ENCODE assay signal across 37 cellular contexts in the genomic region with DNA sequence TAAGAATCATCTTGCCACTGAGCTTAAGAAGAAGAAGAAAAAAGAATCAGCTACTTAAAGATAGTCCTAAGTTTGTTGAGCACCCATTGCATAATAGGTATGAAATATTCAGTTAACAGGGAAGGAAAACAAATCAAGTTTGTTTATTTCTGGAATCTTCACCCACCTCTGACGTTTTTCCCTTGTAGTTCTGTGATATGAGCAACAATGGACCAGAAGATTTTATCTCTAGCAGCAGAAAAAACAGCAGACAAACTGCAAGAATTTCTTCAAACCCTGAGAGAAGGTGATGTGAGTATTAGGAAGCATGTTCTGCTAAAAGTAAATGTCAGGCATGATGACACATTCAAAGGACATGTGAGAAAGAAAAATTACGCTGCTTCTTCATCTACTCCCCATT. TPM values are rescaled to one million over a fixed set of nuclear protein-coding genes. Genes with fewer than 3 reads are reported as not detected.
"Had no signal": no experiment of that assay in that cellular context is flagged by ENCODE, and none has a peak within 500 bp of the region (broad histone marks: within the 10 kb centered on the region; RNA-seq: fewer than 3 reads in every experiment).

No MANE protein-coding gene starts in this region.

- H3K27ac ChIP-seq: adrenal gland, Peyer's patch, SJSA1, VCaP had no signal

- H3K9ac ChIP-seq: SK-N-SH had no signal

- H3K9me3 ChIP-seq: adrenal gland, Peyer's patch, SJSA1 had no signal

- H3K9me3 Mint-ChIP-seq: activated B cell treated with CpG ODN at 0.5 μM for 24 hours; activated CD8-positive, alpha-beta T cell treated with anti-CD3 and anti-CD28 coated beads for 36 hours; activated naive CD4-positive, alpha-beta T cell treated with anti-CD3 and anti-CD28 coated beads for 36 hours; activated naive CD4-positive, alpha-beta T cell treated with anti-CD3 and anti-CD28 coated beads, Interleukin-2, amount 50 U/mL, for 72 hours; activated T-cell treated with anti-CD3 and anti-CD28 coated beads, Interleukin-2, amount 50 U/mL, for 24 hours; T-helper 1 cell treated with Interleukin-12 subunit alpha and Interleukin-12 subunit beta and Interleukin-4 antibody, amounts not matched to agents 30 μg/mL and 1 μg/mL, for 36 hours had no signal

- H3K27ac Mint-ChIP-seq: activated B cell treated with CpG ODN at 0.5 μM for 24 hours; activated CD8-positive, alpha-beta T cell treated with anti-CD3 and anti-CD28 coated beads for 36 hours; activated naive CD4-positive, alpha-beta T cell treated with anti-CD3 and anti-CD28 coated beads for 36 hours; activated naive CD4-positive, alpha-beta T cell treated with anti-CD3 and anti-CD28 coated beads, Interleukin-2, amount 50 U/mL, for 72 hours; activated T-cell treated with anti-CD3 and anti-CD28 coated beads, Interleukin-2, amount 50 U/mL, for 24 hours; brain; T-helper 1 cell treated with Interleukin-12 subunit alpha and Interleukin-12 subunit beta and Interleukin-4 antibody, amounts not matched to agents 30 μg/mL and 1 μg/mL, for 36 hours had no signal

- H3K4me3 ChIP-seq: adrenal gland, Peyer's patch, SJSA1 had no signal

- H3K27me3 Mint-ChIP-seq: activated B cell treated with CpG ODN at 0.5 μM for 24 hours; activated CD8-positive, alpha-beta T cell treated with anti-CD3 and anti-CD28 coated beads for 36 hours; activated T-cell treated with anti-CD3 and anti-CD28 coated beads, Interleukin-2, amount 50 U/mL, for 24 hours had no signal

- H3K4me2 ChIP-seq: SK-N-SH had no signal

- ATAC-seq: activated CD8-positive, alpha-beta T cell treated with anti-CD3 and anti-CD28 coated beads for 36 hours; activated naive CD4-positive, alpha-beta T cell treated with anti-CD3 and anti-CD28 coated beads, Interleukin-2, amount 50 U/mL, for 72 hours; PC-3 had no signal

- H3K4me3 Mint-ChIP-seq: activated B cell treated with CpG ODN at 0.5 μM for 24 hours; activated CD8-positive, alpha-beta T cell treated with anti-CD3 and anti-CD28 coated beads for 36 hours; activated naive CD4-positive, alpha-beta T cell treated with anti-CD3 and anti-CD28 coated beads for 36 hours; activated T-cell treated with anti-CD3 and anti-CD28 coated beads, Interleukin-2, amount 50 U/mL, for 24 hours; activated T-helper 1 cell treated with anti-CD3 and anti-CD28 coated beads, Interleukin-12 subunit alpha, Interleukin-12 subunit beta, Interleukin-2, Interleukin-4 antibody, amounts not matched to agents 30 ng/mL and 10 ng/mL and 1 ng/mL, durations not matched to agents 14 hours and 24 hours and 36 hours had no signal

- H3K27me3 ChIP-seq: adrenal gland, Peyer's patch, SJSA1 had no signal

- H3K36me3 ChIP-seq: adrenal gland, Peyer's patch had no signal

- DNase-seq: activated B cell treated with CpG ODN at 0.5 μM for 24 hours; activated CD4-positive, alpha-beta T cell treated with anti-CD3 and anti-CD28 coated beads for 48 hours; activated CD4-positive, alpha-beta T cell treated with anti-CD3 and anti-CD28 coated beads, Interleukin-2, amount 50 U/mL, for 4 hours; activated CD4-positive, CD25-positive, alpha-beta regulatory T cell treated with anti-CD3 and anti-CD28 coated beads, Interleukin-2, amount 50 U/mL, for 72 hours; activated CD8-positive, alpha-beta T cell treated with anti-CD3 and anti-CD28 coated beads for 36 hours; activated gamma-delta T cell treated with Interleukin-2 at 50 U/mL for 16 hours; activated naive CD4-positive, alpha-beta T cell treated with anti-CD3 and anti-CD28 coated beads for 36 hours; activated T-cell treated with anti-CD3 and anti-CD28 coated beads, Interleukin-2, amount 50 U/mL, for 24 hours; adrenal gland; anterior cingulate cortex; caudate nucleus; cerebellar nuclear complex; Kasumi-1; KG1; NCI-H1092 treated with DMSO at 0.1 percent for 48 hours; NCI-H1417; NCI-H187 treated with DMSO at 0.1 percent for 48 hours; NCI-H2081; NCI-H345; NCI-H510A; NCI-H526; NCI-H748 treated with DMSO at 0.1 percent for 48 hours; NK-92 treated with Interleukin-12 subunit alpha and Interleukin-12 subunit beta, amount 100 ng/mL, for 24 hours; PC-3; Peyer's patch; RPMI8226; SHP77 treated with DMSO at 0.1 percent for 48 hours; SK-N-SH; T-helper 9 cell had no signal

RNA-seq across cellular contexts. Expression of gene RLBP1, which starts 26.1 kb away (rescaled TPM):
- total RNA-seq: activated B cell treated with CpG ODN at 0.5 μM for 24 hours; activated CD8-positive, alpha-beta memory T cell treated with anti-CD3 and anti-CD28 coated beads for 36 hours; activated CD8-positive, alpha-beta T cell treated with anti-CD3 and anti-CD28 coated beads for 36 hours; activated naive CD4-positive, alpha-beta T cell treated with anti-CD3 and anti-CD28 coated beads for 36 hours; activated naive CD4-positive, alpha-beta T cell treated with anti-CD3 and anti-CD28 coated beads, Interleukin-2, amount 50 U/mL, for 72 hours; activated T-helper 1 cell treated with anti-CD3 and anti-CD28 coated beads, Interleukin-12 subunit alpha, Interleukin-12 subunit beta, Interleukin-2, Interleukin-4 antibody, amounts not matched to agents 30 ng/mL and 10 ng/mL and 1 ng/mL, durations not matched to agents 14 hours and 24 hours and 36 hours; adrenal gland; bronchial epithelial cell; PC-3; Peyer's patch; SJSA1 had no signal
- polyA plus RNA-seq: SK-N-SH had no signal
